Comparison of ENCODE assay signal across 35 cellular contexts in genomic region chr10:61091531-61091930, GRCh38.
"Had no signal": no experiment of that assay in that cellular context is flagged by ENCODE, and none has a peak within 500 bp of the region (broad histone marks: within the 10 kb centered on the region; RNA-seq: fewer than 3 reads in every experiment).

No MANE protein-coding gene starts in this region.

- H3K36me3 Mint-ChIP-seq: activated naive CD4-positive, alpha-beta T cell treated with anti-CD3 and anti-CD28 coated beads, Interleukin-2, amount 50 U/mL, for 72 hours; activated naive CD8-positive, alpha-beta T cell treated with anti-CD3 and anti-CD28 coated beads for 36 hours had no signal

- H3K4me3 ChIP-seq: adrenal gland, body of pancreas, breast epithelium had no signal

- H3K9me3 ChIP-seq: adrenal gland, body of pancreas, breast epithelium had no signal

- H3K9me3 Mint-ChIP-seq: activated CD4-positive, alpha-beta T cell treated with anti-CD3 and anti-CD28 coated beads, Interleukin-2, amount 10 ng/mL, durations not matched to agents 7 days and 5 days; activated CD8-positive, alpha-beta T cell treated with anti-CD3 and anti-CD28 coated beads for 36 hours; activated naive CD4-positive, alpha-beta T cell treated with anti-CD3 and anti-CD28 coated beads for 36 hours; activated naive CD4-positive, alpha-beta T cell treated with anti-CD3 and anti-CD28 coated beads, Interleukin-2, amount 50 U/mL, for 72 hours; activated naive CD8-positive, alpha-beta T cell treated with anti-CD3 and anti-CD28 coated beads for 36 hours; activated T-cell treated with anti-CD3 and anti-CD28 coated beads, Interleukin-2, amount 50 U/mL, for 4 hours; activated T-cell treated with anti-CD3 and anti-CD28 coated beads, Interleukin-2, amount 50 U/mL, for 72 hours; activated T-helper 1 cell treated with anti-CD3 and anti-CD28 coated beads, Interleukin-12 subunit alpha, Interleukin-12 subunit beta, Interleukin-2, Interleukin-4 antibody, amounts not matched to agents 30 ng/mL and 10 ng/mL and 1 ng/mL, durations not matched to agents 14 hours and 24 hours and 36 hours; activated T-helper 17 cell treated with anti-CD3 and anti-CD28 coated beads, Interleukin-2, amount 50 U/mL, for 72 hours; T-helper 1 cell treated with Interleukin-12 subunit alpha and Interleukin-12 subunit beta and Interleukin-4 antibody, amounts not matched to agents 30 μg/mL and 1 μg/mL, for 36 hours; T-helper 2 cell treated with Interferon-gamma antibody and Interleukin-4, amounts not matched to agents 5 μg/mL and 100 μg/mL, for 36 hours had no signal

- H3K27ac ChIP-seq: adrenal gland, body of pancreas, brain microvascular endothelial cell, breast epithelium, VCaP had no signal

- H3K4me1 ChIP-seq: adrenal gland, body of pancreas, breast epithelium had no signal

- H3K27ac Mint-ChIP-seq: activated CD4-positive, alpha-beta T cell treated with anti-CD3 and anti-CD28 coated beads for 36 hours; activated CD4-positive, alpha-beta T cell treated with anti-CD3 and anti-CD28 coated beads, Interleukin-2, amount 10 ng/mL, durations not matched to agents 7 days and 5 days; activated CD8-positive, alpha-beta T cell treated with anti-CD3 and anti-CD28 coated beads for 36 hours; activated naive CD4-positive, alpha-beta T cell treated with anti-CD3 and anti-CD28 coated beads for 36 hours; activated naive CD4-positive, alpha-beta T cell treated with anti-CD3 and anti-CD28 coated beads, Interleukin-2, amount 50 U/mL, for 72 hours; activated naive CD8-positive, alpha-beta T cell treated with anti-CD3 and anti-CD28 coated beads for 36 hours; activated T-cell treated with anti-CD3 and anti-CD28 coated beads, Interleukin-2, amount 50 U/mL, for 72 hours; activated T-helper 1 cell treated with anti-CD3 and anti-CD28 coated beads, Interleukin-12 subunit alpha, Interleukin-12 subunit beta, Interleukin-2, Interleukin-4 antibody, amounts not matched to agents 30 ng/mL and 10 ng/mL and 1 ng/mL, durations not matched to agents 14 hours and 24 hours and 36 hours; activated T-helper 17 cell treated with anti-CD3 and anti-CD28 coated beads, Interleukin-2, amount 50 U/mL, for 72 hours; T-helper 1 cell treated with Interleukin-12 subunit alpha and Interleukin-12 subunit beta and Interleukin-4 antibody, amounts not matched to agents 30 μg/mL and 1 μg/mL, for 36 hours; T-helper 2 cell treated with Interferon-gamma antibody and Interleukin-4, amounts not matched to agents 5 μg/mL and 100 μg/mL, for 36 hours had no signal

- DNase-seq: activated CD4-positive, alpha-beta T cell treated with anti-CD3 and anti-CD28 coated beads for 1 hour; activated CD4-positive, alpha-beta T cell treated with anti-CD3 and anti-CD28 coated beads for 36 hours; activated CD4-positive, alpha-beta T cell treated with anti-CD3 and anti-CD28 coated beads for 48 hours; activated CD4-positive, alpha-beta T cell treated with anti-CD3 and anti-CD28 coated beads, Interleukin-2, amount 10 ng/mL, durations not matched to agents 7 days and 5 days; activated CD4-positive, alpha-beta T cell treated with anti-CD3 and anti-CD28 coated beads, Interleukin-2, amount 50 U/mL, for 48 hours; activated CD4-positive, CD25-positive, alpha-beta regulatory T cell; activated CD8-positive, alpha-beta memory T cell treated with anti-CD3 and anti-CD28 coated beads, Interleukin-2, amount 50 U/mL, for 4 hours; activated CD8-positive, alpha-beta T cell treated with anti-CD3 and anti-CD28 coated beads for 36 hours; activated effector memory CD4-positive, alpha-beta T cell treated with anti-CD3 and anti-CD28 coated beads, Interleukin-2, amount 50 U/mL, for 16 hours; activated gamma-delta T cell treated with Interleukin-2 at 50 U/mL for 16 hours; activated naive CD4-positive, alpha-beta T cell; activated naive CD4-positive, alpha-beta T cell treated with anti-CD3 and anti-CD28 coated beads for 36 hours; activated naive CD4-positive, alpha-beta T cell treated with anti-CD3 and anti-CD28 coated beads, Interleukin-2, amount 50 U/mL, for 16 hours; activated naive CD8-positive, alpha-beta T cell treated with anti-CD3 and anti-CD28 coated beads for 36 hours; activated T-cell treated with anti-CD3 and anti-CD28 coated beads for 4 hours; activated T-cell treated with anti-CD3 and anti-CD28 coated beads, Interleukin-2, amount 50 U/mL, for 1 hour; activated T-cell treated with anti-CD3 and anti-CD28 coated beads, Interleukin-2, amount 50 U/mL, for 4 hours; activated T-cell treated with anti-CD3 and anti-CD28 coated beads, Interleukin-2, amount 50 U/mL, for 72 hours; adrenal gland; amniotic stem cell; aorta; body of pancreas; brain microvascular endothelial cell; central memory CD4-positive, alpha-beta T cell; T-helper 1 cell; T-helper 2 cell; T-helper 9 cell had no signal

- H3K4me1 Mint-ChIP-seq: activated CD4-positive, alpha-beta T cell treated with anti-CD3 and anti-CD28 coated beads for 36 hours; activated CD4-positive, alpha-beta T cell treated with anti-CD3 and anti-CD28 coated beads, Interleukin-2, amount 10 ng/mL, durations not matched to agents 7 days and 5 days; activated naive CD8-positive, alpha-beta T cell treated with anti-CD3 and anti-CD28 coated beads for 36 hours; activated T-helper 17 cell treated with anti-CD3 and anti-CD28 coated beads, Interleukin-2, amount 50 U/mL, for 72 hours had no signal

- ATAC-seq: activated CD4-positive, alpha-beta T cell treated with anti-CD3 and anti-CD28 coated beads for 36 hours; activated CD4-positive, CD25-positive, alpha-beta regulatory T cell treated with anti-CD3 and anti-CD28 coated beads, Interleukin-2, amount 50 U/mL, for 24 hours; activated CD8-positive, alpha-beta T cell treated with anti-CD3 and anti-CD28 coated beads for 36 hours; activated naive CD4-positive, alpha-beta T cell treated with anti-CD3 and anti-CD28 coated beads, Interleukin-2, amount 50 U/mL, for 72 hours; activated T-cell treated with anti-CD3 and anti-CD28 coated beads, Interleukin-2, amount 50 U/mL, for 4 hours; activated T-cell treated with anti-CD3 and anti-CD28 coated beads, Interleukin-2, amount 50 U/mL, for 72 hours; activated T-helper 17 cell treated with anti-CD3 and anti-CD28 coated beads, Interleukin-2, amount 50 U/mL, for 72 hours; body of pancreas had no signal

- H3K4me3 Mint-ChIP-seq: activated CD4-positive, alpha-beta T cell treated with anti-CD3 and anti-CD28 coated beads for 36 hours; activated CD4-positive, alpha-beta T cell treated with anti-CD3 and anti-CD28 coated beads, Interleukin-2, amount 10 ng/mL, durations not matched to agents 7 days and 5 days; activated CD8-positive, alpha-beta T cell treated with anti-CD3 and anti-CD28 coated beads for 36 hours; activated naive CD4-positive, alpha-beta T cell treated with anti-CD3 and anti-CD28 coated beads for 36 hours; activated naive CD8-positive, alpha-beta T cell treated with anti-CD3 and anti-CD28 coated beads for 36 hours; activated T-cell treated with anti-CD3 and anti-CD28 coated beads, Interleukin-2, amount 50 U/mL, for 4 hours; activated T-cell treated with anti-CD3 and anti-CD28 coated beads, Interleukin-2, amount 50 U/mL, for 72 hours; activated T-helper 1 cell treated with anti-CD3 and anti-CD28 coated beads, Interleukin-12 subunit alpha, Interleukin-12 subunit beta, Interleukin-2, Interleukin-4 antibody, amounts not matched to agents 30 ng/mL and 10 ng/mL and 1 ng/mL, durations not matched to agents 14 hours and 24 hours and 36 hours; activated T-helper 17 cell treated with anti-CD3 and anti-CD28 coated beads, Interleukin-2, amount 50 U/mL, for 72 hours; T-helper 1 cell treated with Interleukin-12 subunit alpha and Interleukin-12 subunit beta and Interleukin-4 antibody, amounts not matched to agents 30 μg/mL and 1 μg/mL, for 36 hours; T-helper 2 cell treated with Interferon-gamma antibody and Interleukin-4, amounts not matched to agents 5 μg/mL and 100 μg/mL, for 36 hours had no signal

- H3K27me3 ChIP-seq: adrenal gland, body of pancreas, brain microvascular endothelial cell, breast epithelium had no signal

- H3K27me3 Mint-ChIP-seq: activated CD8-positive, alpha-beta T cell treated with anti-CD3 and anti-CD28 coated beads for 36 hours; activated naive CD8-positive, alpha-beta T cell treated with anti-CD3 and anti-CD28 coated beads for 36 hours had no signal
